ENCODE assay signal across 8 cellular contexts in genomic region chr16:30091474-30092372, GRCh38. TPM values are rescaled to one million over a fixed set of nuclear protein-coding genes. Genes with fewer than 3 reads are reported as not detected.
A peak's percentile ranks its signal among the peaks of the same experiment; 100 is the strongest.
DNase-seq lines count a peak whose midpoint lies in the region; ATAC-seq and TF ChIP-seq lines count a peak whose summit lies in the region.

Gene TBX6, minus strand, starts transcription at chr16:30091924. Its CDS starts 731 bp downstream, at chr16:30091193.

- DNase-seq in DMS53 (lab: John Stamatoyannopoulos, UW) (peak; percentile 95), erythroblast (lab: John Stamatoyannopoulos, UW) (peak; percentile 93 to 96)
- DNase-seq in activated T-cell treated with anti-CD3 and anti-CD28 coated beads, Interleukin-2, amount 50 U/mL, for 1 hour = peak; percentile 95
- DNase-seq in stimulated activated CD8-positive, alpha-beta memory T cell treated with anti-CD3 and anti-CD28 coated beads, Interleukin-7, amount 100 ng/mL, for 1 hour (ENCODE audit: low read depth in 2 of 2) = peak; percentile 82 to 86

- peak within 1 kb of the TSS; percentile 90 to 96 (median 93) for H3K4me3 Mint-ChIP-seq in IgD-negative memory B cell

- peak within 1 kb of the TSS; percentile 86 for H2AFZ ChIP-seq in OCI-LY3 (ENCODE audit: low read depth, low read length)

- H3K4me1 Mint-ChIP-seq in IgD-negative memory B cell = peaks cover 21 to 36% (median 29%) of the 10 kb centered on the region in 3 donors

- TF ChIP-seq POLR2A in erythroblast (IDR thresholded peaks at IDR 0.05; ENCODE audit: low read length) = peak; percentile 67

- H3K4me3 ChIP-seq in OCI-LY3 (ENCODE audit: low read length) (peak within 1 kb of the TSS; percentile 99), muscle layer of colon (ENCODE audit: low read depth in 1 of 2, low read length in 2 of 2) (peak within 1 kb of the TSS; percentile 49 to 73)

- peak within 1 kb of the TSS; percentile 100 for H3K9ac ChIP-seq in OCI-LY3 (ENCODE audit: low read length)
- H3K9ac ChIP-seq in muscle layer of colon (ENCODE audit: low read length) = peak within 1 kb of the TSS; percentile 5

- no peaks in the 10 kb centered on the region for H3K27me3 Mint-ChIP-seq in IgD-negative memory B cell

- H3K9me3 Mint-ChIP-seq in IgD-negative memory B cell = peaks cover under 1% of the 10 kb centered on the region in 3 donors

- peak within 1 kb of the TSS; percentile 85 for H3K27ac ChIP-seq in OCI-LY3 (ENCODE audit: low read length)
- peak within 1 kb of the TSS; percentile 93 for H3K27ac ChIP-seq in muscle layer of colon (ENCODE audit: low read depth, low read length)

- no peaks in the 10 kb centered on the region for H4K20me1 ChIP-seq in OCI-LY3 (ENCODE audit: insufficient read depth, low read length)

- peak; percentile 65 for TF ChIP-seq CTCF in OCI-LY3 (IDR thresholded peaks at IDR 0.05; ENCODE audit: low read depth, low read length)

- H3K36me3 ChIP-seq in OCI-LY3 (replicated peaks; ENCODE audit: low read depth, low read length) (peaks cover 7% of the 10 kb centered on the region), muscle layer of colon (ENCODE audit: insufficient read depth, low read length) (peaks cover 14% of the 10 kb centered on the region)

- peak; percentile 59 for ATAC-seq in GM21529 (IDR thresholded peaks at IDR 0.05; ENCODE audit: unreplicated experiment)

- H3K27ac Mint-ChIP-seq in IgD-negative memory B cell = peak within 1 kb of the TSS; percentile 94 to 99 (median 95)

- H3K79me2 ChIP-seq in OCI-LY3 (ENCODE audit: low read length) = no peaks in the 10 kb centered on the region

- peak within 1 kb of the TSS; percentile 100 for H3K4me2 ChIP-seq in OCI-LY3 (ENCODE audit: low read length)

- H3K9me3 ChIP-seq in OCI-LY3 (ENCODE audit: insufficient read depth, low read length) = peaks cover 3% of the 10 kb centered on the region; the same call in 1 of the 2 replicates
- no peaks in the 10 kb centered on the region for H3K9me3 ChIP-seq in muscle layer of colon (ENCODE audit: low read length)

- H3K4me1 ChIP-seq in OCI-LY3 (ENCODE audit: low read length) (peaks cover 7% of the 10 kb centered on the region), muscle layer of colon (ENCODE audit: insufficient read depth, low read length) (peaks cover 25% of the 10 kb centered on the region)

- H3K27me3 ChIP-seq in OCI-LY3 (ENCODE audit: low read depth, low read length) (no peaks in the 10 kb centered on the region), muscle layer of colon (ENCODE audit: control insufficient read depth in 1 of 2, insufficient read depth in 2 of 2, low read length in 2 of 2) (no peaks in the 10 kb centered on the region)

- H3K36me3 Mint-ChIP-seq in IgD-negative memory B cell = peaks cover 2% of the 10 kb centered on the region

RNA-seq across cellular contexts. Expression of gene TBX6, which starts in this region (rescaled TPM):
- not detected for polyA plus RNA-seq in IgD-negative memory B cell

Comparison
In these comparisons a context has a peak if more than half of its experiments do, and no peak if none do; other contexts are left out.
1. Peak in every context shown above with its lines: DNase-seq, ATAC-seq, H3K4me3 ChIP-seq and H3K27ac ChIP-seq.